ENCODE assay signal across 30 cellular contexts in the genomic region with DNA sequence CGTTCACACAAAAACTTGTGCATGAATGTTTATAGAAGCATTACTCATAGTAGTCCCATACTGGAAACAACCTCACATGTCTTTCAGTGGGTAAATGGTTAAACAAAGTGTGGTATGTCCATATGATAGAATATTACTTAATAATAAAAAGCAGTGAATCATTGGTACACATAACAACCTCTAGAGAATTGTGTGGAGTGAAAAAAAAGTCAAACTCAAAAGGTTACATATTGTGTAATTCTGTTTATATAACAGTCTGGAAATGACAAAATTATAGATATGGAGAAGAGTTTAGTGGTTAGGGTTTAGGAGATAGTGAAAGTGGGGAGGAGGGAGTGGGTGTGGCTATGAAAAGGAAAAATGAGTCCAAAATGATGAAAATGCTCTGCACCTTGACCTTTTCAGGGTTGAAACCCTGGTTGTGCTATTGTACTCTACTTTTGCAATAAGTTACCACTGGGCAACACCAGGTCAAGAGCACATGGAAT.
DNase-seq lines count a peak whose midpoint lies in the region; ATAC-seq, FAIRE-seq and TF ChIP-seq lines count a peak whose summit lies in the region.
"Had no signal": no experiment of that assay in that cellular context is flagged by ENCODE, and none has a peak within 500 bp of the region (broad histone marks: within the 10 kb centered on the region; RNA-seq: fewer than 3 reads in every experiment).

No MANE protein-coding gene starts in this region.

- no peak for ATAC-seq in activated T-cell treated with anti-CD3 and anti-CD28 coated beads, Interleukin-2, amount 50 U/mL, for 72 hours (replicated peaks in 1 of 2)
- ATAC-seq in body of pancreas (peak; percentile 24), aorta (ENCODE audit: low FRiP score) (peak; percentile 63)
- ATAC-seq: activated naive CD4-positive, alpha-beta T cell treated with anti-CD3 and anti-CD28 coated beads, Interleukin-2, amount 50 U/mL, for 72 hours; activated T-helper 17 cell treated with anti-CD3 and anti-CD28 coated beads, Interleukin-2, amount 50 U/mL, for 72 hours; psoas muscle had no signal

- H3K36me3 ChIP-seq in body of pancreas (replicated peaks in 1 of 2; ENCODE audit: insufficient read depth in 1 of 2, low read depth in 2 of 2) (no peaks in the 10 kb centered on the region), left ventricle myocardium inferior (no peaks in the 10 kb centered on the region), aorta (ENCODE audit: control insufficient read depth in 1 of 2, insufficient read depth in 2 of 2, low read length in 1 of 2) (no peaks in the 10 kb centered on the region)
- H3K36me3 ChIP-seq: BE2C, neural progenitor cell, Peyer's patch, thoracic aorta had no signal

- intact Hi-C loops in body of pancreas (cut with DNase I) (no loop called here), left ventricle myocardium inferior (cut with micrococcal nuclease) (no loop called here), aorta (cut with DNase I) (loop anchor here in 1 of 2 donors (10.0 kb wide), 3 partner anchors 108 to 322 kb away; no protein-coding TSS in a partner anchor)

- FAIRE-seq in HTR-8/SVneo (lab: Jason Lieb, UNC): no peak
- FAIRE-seq: endothelial cell of umbilical vein, frontal cortex, GM12891 had no signal

- TF ChIP-seq CTCF in body of pancreas (IDR thresholded peaks at IDR 0.05): no peak
- no peak for TF ChIP-seq CTCF in left ventricle myocardium inferior (IDR thresholded peaks at IDR 0.05; ENCODE audit: borderline replicate concordance)

- 70 to 92% methylated on average over 1 of the region's 1 CpG for WGBS in body of pancreas, 2 donors
- WGBS in aorta, 2 donors: 62 to 68% methylated on average over 1 of the region's 1 CpG

- H3K27me3 ChIP-seq in body of pancreas: no peaks in the 10 kb centered on the region
- no peaks in the 10 kb centered on the region for H3K27me3 ChIP-seq in left ventricle myocardium inferior (ENCODE audit: low read depth)
- H3K27me3 ChIP-seq in aorta (ENCODE audit: control insufficient read depth in 1 of 2, insufficient read depth in 2 of 2, low read length in 1 of 2): no peaks in the 10 kb centered on the region
- H3K27me3 ChIP-seq: neural progenitor cell, Peyer's patch had no signal

- no peak overlapping the region for H3K4me3 ChIP-seq in body of pancreas
- no peak overlapping the region for H3K4me3 ChIP-seq in left ventricle myocardium inferior
- H3K4me3 ChIP-seq in aorta (ENCODE audit: low read length in 2 of 2): no peak overlapping the region
- H3K4me3 ChIP-seq: neural progenitor cell, Peyer's patch, psoas muscle, thoracic aorta had no signal

- no peak overlapping the region for H3K27ac ChIP-seq in body of pancreas
- H3K27ac ChIP-seq in left ventricle myocardium inferior (replicated peaks): peak overlapping the region; percentile 61
- H3K27ac ChIP-seq in aorta (ENCODE audit: low read depth in 1 of 2, low read length in 2 of 2): no peak overlapping the region
- H3K27ac ChIP-seq: neural progenitor cell, Peyer's patch, psoas muscle, VCaP had no signal

- peaks cover 2 to 6% of the 10 kb centered on the region in 2 donors for H3K9me3 Mint-ChIP-seq in activated T-cell treated with anti-CD3 and anti-CD28 coated beads, Interleukin-2, amount 50 U/mL, for 72 hours

- H3K4me1 Mint-ChIP-seq in activated T-cell treated with anti-CD3 and anti-CD28 coated beads, Interleukin-2, amount 50 U/mL, for 72 hours (ENCODE audit: low read depth): no peaks in the 10 kb centered on the region
- H3K4me1 Mint-ChIP-seq: activated T-helper 17 cell treated with anti-CD3 and anti-CD28 coated beads, Interleukin-2, amount 50 U/mL, for 72 hours; neural progenitor cell had no signal

- peaks cover 0 to 1% of the 10 kb centered on the region in 2 donors for H3K36me3 Mint-ChIP-seq in activated T-cell treated with anti-CD3 and anti-CD28 coated beads, Interleukin-2, amount 50 U/mL, for 72 hours (ENCODE audit: insufficient read depth in 2 of 2)
- H3K36me3 Mint-ChIP-seq: activated naive CD4-positive, alpha-beta T cell treated with anti-CD3 and anti-CD28 coated beads, Interleukin-2, amount 50 U/mL, for 72 hours; neural progenitor cell had no signal

- TF ChIP-seq POLR2A in body of pancreas (IDR thresholded peaks at IDR 0.05): no peak

- no peaks in the 10 kb centered on the region for H3K27me3 Mint-ChIP-seq in activated T-cell treated with anti-CD3 and anti-CD28 coated beads, Interleukin-2, amount 50 U/mL, for 72 hours (ENCODE audit: low read depth)
- H3K27me3 Mint-ChIP-seq: activated T-helper 17 cell treated with anti-CD3 and anti-CD28 coated beads, Interleukin-2, amount 50 U/mL, for 72 hours; dendritic cell treated with granulocyte-macrophage colony-stimulating factor and Interleukin-4, amounts not matched to agents 40 ng/mL and 50 ng/mL, for 4 days had no signal

- H3K27ac Mint-ChIP-seq in activated T-cell treated with anti-CD3 and anti-CD28 coated beads, Interleukin-2, amount 50 U/mL, for 72 hours: peak overlapping the region; percentile 74
- H3K27ac Mint-ChIP-seq: activated naive CD4-positive, alpha-beta T cell treated with anti-CD3 and anti-CD28 coated beads, Interleukin-2, amount 50 U/mL, for 72 hours; activated T-helper 17 cell treated with anti-CD3 and anti-CD28 coated beads, Interleukin-2, amount 50 U/mL, for 72 hours; dendritic cell treated with granulocyte-macrophage colony-stimulating factor and Interleukin-4, amounts not matched to agents 40 ng/mL and 50 ng/mL, for 4 days; neural progenitor cell had no signal

- no peak for DNase-seq in activated T-cell treated with anti-CD3 and anti-CD28 coated beads, Interleukin-2, amount 50 U/mL, for 72 hours
- DNase-seq in activated T-cell treated with anti-CD3 and anti-CD28 coated beads for 4 hours (no peak), body of pancreas (peak in 1 of 4 donors; percentile 15), left ventricle myocardium inferior (no peak), aorta (no peak), kidney tubule cell (ENCODE audit: low spot score) (no peak), NCI-H1105 treated with DMSO at 0.1 percent for 48 hours (lab: John Stamatoyannopoulos, UW) (no peak), HTR-8/SVneo (ENCODE audit: insufficient read length, low spot score) (no peak)
- DNase-seq: 8988T; activated CD4-positive, alpha-beta T cell treated with anti-CD3 and anti-CD28 coated beads, Interleukin-2, amount 50 U/mL, for 1 hour; BE2C; DMS79; islet precursor cell; Kasumi-1; NCI-H1092 treated with DMSO at 0.1 percent for 48 hours; NCI-H2081; NK-92 treated with Interleukin-12 subunit alpha and Interleukin-12 subunit beta, amount 100 ng/mL, for 24 hours; Peyer's patch; psoas muscle; stimulated activated CD4-positive, alpha-beta T cell treated with anti-CD3 and anti-CD28 coated beads, Interleukin-2, amount 100 ng/mL, for 48 hours; stimulated activated naive CD4-positive, alpha-beta T cell had no signal

- no peaks in the 10 kb centered on the region for H3K4me1 ChIP-seq in body of pancreas
- H3K4me1 ChIP-seq in left ventricle myocardium inferior: no peaks in the 10 kb centered on the region
- H3K4me1 ChIP-seq in aorta (ENCODE audit: control insufficient read depth in 1 of 2, insufficient read depth in 2 of 2, low read length in 2 of 2): no peaks in the 10 kb centered on the region
- H3K4me1 ChIP-seq: BE2C, neural progenitor cell, Peyer's patch, psoas muscle had no signal

- peaks cover 0 to 4% (median 0%) of the 10 kb centered on the region in 3 donors for H3K9me3 ChIP-seq in body of pancreas
- H3K9me3 ChIP-seq in left ventricle myocardium inferior (replicated peaks): peaks cover 25% of the 10 kb centered on the region
- no peaks in the 10 kb centered on the region for H3K9me3 ChIP-seq in aorta (ENCODE audit: control insufficient read depth, low read length)
- H3K9me3 ChIP-seq: BE2C, Peyer's patch, psoas muscle, thoracic aorta had no signal

- no peak overlapping the region for H3K4me3 Mint-ChIP-seq in activated T-cell treated with anti-CD3 and anti-CD28 coated beads, Interleukin-2, amount 50 U/mL, for 72 hours
- H3K4me3 Mint-ChIP-seq: activated T-helper 17 cell treated with anti-CD3 and anti-CD28 coated beads, Interleukin-2, amount 50 U/mL, for 72 hours; dendritic cell treated with granulocyte-macrophage colony-stimulating factor and Interleukin-4, amounts not matched to agents 40 ng/mL and 50 ng/mL, for 4 days; neural progenitor cell had no signal

Comparison
In these comparisons a context has a peak if more than half of its experiments do, and no peak if none do; other contexts are left out.
1. ATAC-seq: peak in body of pancreas (single experiment) and aorta (single experiment); none in activated T-cell treated with anti-CD3 and anti-CD28 coated beads, Interleukin-2, amount 50 U/mL, for 72 hours (0 of 2).